ENCODE assay signal across 25 cellular contexts in genomic region chr2:23346029-23346428, GRCh38. TPM values are rescaled to one million over a fixed set of nuclear protein-coding genes. Genes with fewer than 3 reads are reported as not detected.
DNase-seq lines count a peak whose midpoint lies in the region; ATAC-seq, FAIRE-seq and TF ChIP-seq lines count a peak whose summit lies in the region.
"Had no signal": no experiment of that assay in that cellular context is flagged by ENCODE, and none has a peak within 500 bp of the region (broad histone marks: within the 10 kb centered on the region; RNA-seq: fewer than 3 reads in every experiment).

No MANE protein-coding gene starts in this region.

- H3K27ac Mint-ChIP-seq in nephron progenitor cell = no peak overlapping the region

- CTCF ChIA-PET in GM12878 (lab: Yijun Ruan, JAX) = interaction anchor here (1.1 to 1.2 kb wide), 2 partner anchors 16 to 31 kb away, joined by 3 read pairs; no protein-coding TSS in a partner anchor

- peaks cover 9% of the 10 kb centered on the region for H3K4me1 ChIP-seq in GM12878 (ENCODE audit: control insufficient read depth, insufficient read depth, low read length)
- H3K4me1 ChIP-seq: Caco-2 had no signal

- no peaks in the 10 kb centered on the region for H3K36me3 ChIP-seq in GM12878 (ENCODE audit: control insufficient read depth in 2 of 2, insufficient read depth in 2 of 2, low read length in 1 of 2)
- H3K36me3 ChIP-seq: BLaER1 treated with 17β-estradiol and CSF1 and Interleukin-3, amounts not matched to agents 10 nM and 100 nM had no signal

- 27% methylated on average over 4 of the region's 4 CpGs for WGBS in GM12878 (ENCODE audit: insufficient coverage, insufficient replicate concordance, low lambda C conversion rate, missing lambda C conversion rate)

- H3K4me2 ChIP-seq in GM12878 (ENCODE audit: control insufficient read depth, insufficient read depth) = no peak overlapping the region
- H3K4me2 ChIP-seq: BLaER1 treated with 17β-estradiol and CSF1 and Interleukin-3, amounts not matched to agents 10 nM and 100 nM had no signal

- no peak for TF ChIP-seq RAD21 in GM12878 (IDR thresholded peaks at IDR 0.05; ENCODE audit: insufficient read depth, low read depth, low read length)

- peaks cover 6% of the 10 kb centered on the region for H3K9me3 Mint-ChIP-seq in nephron progenitor cell
- H3K9me3 Mint-ChIP-seq: CD4-positive, alpha-beta memory T cell had no signal

- RAD21 ChIA-PET in GM12878 (lab: Charles Lee; ENCODE audit: unreplicated experiment) = no interaction called here

- SMC1A ChIA-PET in GM12878 (lab: Charles Lee; ENCODE audit: uncharacterized antibody, unreplicated experiment) = interaction anchor here (1.6 kb wide), 1 partner anchor 54 kb away, joined by 4 read pairs; no protein-coding TSS in a partner anchor

- DNase-seq in GM12865 (ENCODE audit: low read depth) (peak; percentile 30), GM12878 (ENCODE audit: low read depth, low spot score) (no peak), NCI-H345 treated with DMSO at 0.1 percent for 48 hours (lab: John Stamatoyannopoulos, UW; ENCODE audit: unreplicated experiment) (no peak), nephron progenitor cell (no peak)
- DNase-seq in stimulated activated CD4-positive, alpha-beta T cell treated with anti-CD3 and anti-CD28 coated beads, Interleukin-12 subunit alpha, Interleukin-12 subunit beta, amount 100 ng/mL, for 4 hours = no peak
- DNase-seq: ACHN; Caco-2; CD4-positive, alpha-beta memory T cell; DMS 273 treated with DMSO at 0.1 percent for 48 hours; DND-41; KG1; NCI-H1092 treated with DMSO at 0.1 percent for 48 hours; NCI-H1436 treated with DMSO at 0.1 percent for 48 hours; NCI-H1930; NCI-H345; NCI-H524 treated with DMSO at 0.1 percent for 48 hours; NCI-H82; PC-3; Right ventricle myocardium superior had no signal

- FAIRE-seq in GM12878 (lab: Jason Lieb, UNC) = peak; percentile 80
- FAIRE-seq: H54 had no signal

- no peak overlapping the region for H2AFZ ChIP-seq in GM12878 (ENCODE audit: control insufficient read depth, low read depth, low read length)

- H4K20me1 ChIP-seq in GM12878 (ENCODE audit: control insufficient read depth, insufficient read depth) = no peaks in the 10 kb centered on the region
- H4K20me1 ChIP-seq: BLaER1 treated with 17β-estradiol and CSF1 and Interleukin-3, amounts not matched to agents 10 nM and 100 nM had no signal

- TF ChIP-seq POLR2A in GM12878 (IDR thresholded peaks at IDR 0.05; ENCODE audit: low read depth, low read length) = no peak

- TF ChIP-seq EP300 in GM12878 (IDR thresholded peaks at IDR 0.05; ENCODE audit: borderline replicate concordance in 1 of 2, control insufficient read depth in 1 of 2, low read depth in 2 of 2, low read length in 2 of 2) = no peak

- H3K79me2 ChIP-seq in GM12878 (ENCODE audit: control insufficient read depth, insufficient read depth, low read length) = no peaks in the 10 kb centered on the region

- H3K4me3 ChIP-seq in GM12865 (ENCODE audit: low read depth, low read length) (no peak overlapping the region), GM12878 (no peak overlapping the region)
- H3K4me3 ChIP-seq: BLaER1 treated with 17β-estradiol and CSF1 and Interleukin-3, amounts not matched to agents 10 nM and 100 nM had no signal

- no TSS peak for BruUV-seq in GM12878 (replicated peaks; lab: Mats Ljungman, UMichigan)

- peaks cover 18% of the 10 kb centered on the region for H3K4me1 Mint-ChIP-seq in nephron progenitor cell

- H3K27me3 Mint-ChIP-seq in nephron progenitor cell (ENCODE audit: low read depth, poor library complexity) = peaks cover 29% of the 10 kb centered on the region

- in situ Hi-C loops in GM12878 (cut with MboI) = no loop called here

- H3K9me3 ChIP-seq in GM12878 (replicated peaks; ENCODE audit: control insufficient read depth, insufficient read depth, low read length) = no peaks in the 10 kb centered on the region

- POLR2A ChIA-PET in GM12878 (lab: Charles Lee) = interaction anchor here (0.6 kb wide), 1 partner anchor 1860 kb away, joined by 3 read pairs; no protein-coding TSS in a partner anchor

- peaks cover 0 to 5% of the 10 kb centered on the region in 2 experiments; a peak in 2 of 4 replicates for H3K27me3 ChIP-seq in GM12878 (replicated peaks in 1 of 2; ENCODE audit: control insufficient read depth in 2 of 2, insufficient read depth in 2 of 2, low read length in 1 of 2)
- H3K27me3 ChIP-seq: BLaER1 treated with 17β-estradiol and CSF1 and Interleukin-3, amounts not matched to agents 10 nM and 100 nM had no signal

- no peaks in the 10 kb centered on the region for H3K36me3 Mint-ChIP-seq in nephron progenitor cell (ENCODE audit: low read depth)
- H3K36me3 Mint-ChIP-seq: CD4-positive, alpha-beta memory T cell had no signal

- no peak overlapping the region for H3K27ac ChIP-seq in GM12878 (ENCODE audit: control insufficient read depth, insufficient read depth)
- H3K27ac ChIP-seq: 22Rv1; BLaER1 treated with 17β-estradiol and CSF1 and Interleukin-3, amounts not matched to agents 10 nM and 100 nM had no signal

- intact Hi-C loops in GM12878 (cut with micrococcal nuclease; ENCODE audit: unreplicated experiment) = no loop called here

- TF ChIP-seq CTCF in GM12865 (IDR thresholded peaks at IDR 0.05; ENCODE audit: insufficient read depth, low read depth, low read length, missing control alignments) = no peak
- TF ChIP-seq CTCF in GM12878 (IDR thresholded peaks at IDR 0.05 in 2 of 3, conservative IDR thresholded peaks at IDR 0.05 in 1 of 3; ENCODE audit: control insufficient read depth in 2 of 3, extremely low read depth in 1 of 3, insufficient read depth in 1 of 3, low read depth in 3 of 3, low read length in 3 of 3) = no peak
- no peak for TF ChIP-seq CTCF in nephron progenitor cell (IDR thresholded peaks at IDR 0.05)

- H3K9ac ChIP-seq in GM12878 (ENCODE audit: control insufficient read depth, insufficient read depth, low read length) = no peak overlapping the region
- H3K9ac ChIP-seq: BLaER1 treated with 17β-estradiol and CSF1 and Interleukin-3, amounts not matched to agents 10 nM and 100 nM had no signal

- H3K4me3 Mint-ChIP-seq in nephron progenitor cell = no peak overlapping the region
- H3K4me3 Mint-ChIP-seq: CD4-positive, alpha-beta memory T cell had no signal

- peak; percentile 67 for ATAC-seq in GM19351 (IDR thresholded peaks at IDR 0.05; ENCODE audit: unreplicated experiment)
- peak; percentile 49 for ATAC-seq in HG03159 (IDR thresholded peaks at IDR 0.05; ENCODE audit: unreplicated experiment)
- ATAC-seq in GM12878 = peak; percentile 34; the same call in 2 of the 3 replicates
- no peak for ATAC-seq in HG03139 (IDR thresholded peaks at IDR 0.05; ENCODE audit: unreplicated experiment)
- ATAC-seq: PC-3 had no signal

TF ChIP-seq in GM12878, 131 proteins besides CTCF, POLR2A, EP300 and RAD21:
- TF ChIP-seq SPI1 (IDR thresholded peaks at IDR 0.05; ENCODE audit: borderline replicate concordance, insufficient read depth, low read depth, low read length) = 0 out of 2 replicates have a peak, but pooled peaks have one; percentile 13
- no peak for TF ChIP-seq NR2F1 (conservative IDR thresholded peaks at IDR 0.05)

RNA-seq across cellular contexts. Expression of gene KLHL29, which starts 39.0 kb away (rescaled TPM):
- 30.8 and 36.8 TPM in 2 replicates for total RNA-seq in GM12878 (2013; cell fraction: nucleolus; rRNA removed)
- total RNA-seq in GM12878 (2014; rRNA removed) (8.5 and 9.8 TPM in 2 replicates), GM12878 (2014; rRNA removed; fragmentation: Illumina TruSeq; extraction: Trizol) (6.3 and 6.9 TPM in 2 replicates), GM12878 (2021) (17.9 and 19.5 TPM in 2 replicates)
- 3.9 TPM for polyA plus RNA-seq in GM12878 (2011; ENCODE audit: low read depth)
- polyA plus RNA-seq in GM12878 (2011; rRNA removed) (4.3 and 5.3 TPM in 2 replicates), GM12878 (2014; fragmentation: Illumina TruSeq; extraction: Trizol) (5.7 and 9.5 TPM in 2 replicates), GM12878 (2014; fragmentation: Nextera tagmentation; extraction: Ambion mirVana) (1 to 10 TPM; 1.4 to 2.2 TPM), GM12878 (2014; rRNA removed) (16.1 and 19.4 TPM in 2 replicates), GM12878 (2016; fragmentation: Nextera tagmentation; extraction: Ambion mirVana) (1 to 10 TPM; 2.5 to 2.7 TPM)
- polyA plus RNA-seq in GM12878 (2011; cell fraction: cytosol; rRNA removed) = 5.4 and 7.7 TPM in 2 replicates
- polyA plus RNA-seq in GM12878 (2011; cell fraction: nucleus; rRNA removed) = 33.8 and 54.4 TPM in 2 replicates
- 5.1 and 6.7 TPM in 2 replicates for polyA plus RNA-seq in GM12878 (2012)
- 5.6 and 8.7 TPM in 2 replicates for polyA minus RNA-seq in GM12878 (2011; rRNA and poly(A)+ RNA removed)
- 3.3 and 5.0 TPM in 2 replicates for polyA minus RNA-seq in GM12878 (2011; cell fraction: cytosol; rRNA and poly(A)+ RNA removed)
- 7.9 and 19.0 TPM in 2 replicates for polyA minus RNA-seq in GM12878 (2011; cell fraction: nucleus; rRNA and poly(A)+ RNA removed)
